Comparison of ENCODE assay signal across 8 cellular contexts in genomic region chr14:34982421-34983147, GRCh38. TPM values are rescaled to one million over a fixed set of nuclear protein-coding genes. Genes with fewer than 3 reads are reported as not detected.
A peak's percentile ranks its signal among the peaks of the same experiment; 100 is the strongest.
DNase-seq lines count a peak whose midpoint lies in the region; ATAC-seq lines count a peak whose summit lies in the region.

Gene SRP54 (plus strand): TSS chr14:34982992. CDS start chr14:34996710, 13,718 bp downstream.

- H3K4me1 ChIP-seq in CD4-positive, CD25-positive, alpha-beta regulatory T cell (ENCODE audit: control insufficient read depth, insufficient read depth, low read length, poor library complexity, severe bottlenecking): peaks cover 33% of the 10 kb centered on the region

- peak; percentile 99 to 100 (median 100) for DNase-seq in CD4-positive, CD25-positive, alpha-beta regulatory T cell
- DNase-seq in NCI-H748 (lab: John Stamatoyannopoulos, UW; ENCODE audit: unreplicated experiment) (peak; percentile 98), dermis blood vessel endothelial cell (peak; percentile 99), left lobe of liver (ENCODE audit: low spot score) (peak; percentile 99)
- DNase-seq in activated CD4-positive, alpha-beta T cell treated with anti-CD3 and anti-CD28 coated beads, Interleukin-2, amount 50 U/mL, for 1 hour: peak; percentile 100
- peak; percentile 100 for DNase-seq in stimulated activated CD4-positive, alpha-beta T cell treated with anti-CD3 and anti-CD28 coated beads, Interleukin-2, amount 100 ng/mL, for 4 hours (ENCODE audit: low read depth)

- H3K36me3 Mint-ChIP-seq in CD4-positive, CD25-positive, alpha-beta regulatory T cell: peaks cover 16% of the 10 kb centered on the region

- no peaks in the 10 kb centered on the region for H3K27me3 Mint-ChIP-seq in CD4-positive, CD25-positive, alpha-beta regulatory T cell

- peaks cover 3% of the 10 kb centered on the region for H3K36me3 ChIP-seq in CD4-positive, CD25-positive, alpha-beta regulatory T cell (ENCODE audit: control insufficient read depth, insufficient read depth, low read length)

- H3K4me1 Mint-ChIP-seq in CD4-positive, CD25-positive, alpha-beta regulatory T cell: peaks cover 6 to 23% (median 14%) of the 10 kb centered on the region in 4 donors

- peak; percentile 95 for ATAC-seq in CD4-positive, CD25-positive, alpha-beta regulatory T cell (ENCODE audit: low read depth in 2 of 2)
- ATAC-seq in GM19395 (IDR thresholded peaks at IDR 0.05; ENCODE audit: unreplicated experiment): peak; percentile 88
- peak; percentile 60 for ATAC-seq in HG03558 (IDR thresholded peaks at IDR 0.05; ENCODE audit: extremely low read depth, unreplicated experiment)
- ATAC-seq in left lobe of liver: peak; percentile 89

- H3K27ac Mint-ChIP-seq in CD4-positive, CD25-positive, alpha-beta regulatory T cell: no peak within 1 kb of the TSS

- H3K4me3 Mint-ChIP-seq in CD4-positive, CD25-positive, alpha-beta regulatory T cell: no peak within 1 kb of the TSS

- no peaks in the 10 kb centered on the region for H3K27me3 ChIP-seq in CD4-positive, CD25-positive, alpha-beta regulatory T cell (ENCODE audit: control insufficient read depth, insufficient read depth, low read length)

- H3K27ac ChIP-seq in CD4-positive, CD25-positive, alpha-beta regulatory T cell (ENCODE audit: insufficient read depth, low read length, poor library complexity, severe bottlenecking): peak within 1 kb of the TSS; percentile 99

- H3K9me3 Mint-ChIP-seq in CD4-positive, CD25-positive, alpha-beta regulatory T cell: no peaks in the 10 kb centered on the region

- no peaks in the 10 kb centered on the region for H3K9me3 ChIP-seq in CD4-positive, CD25-positive, alpha-beta regulatory T cell (ENCODE audit: control insufficient read depth in 2 of 2, low read length in 2 of 2)

- H3K4me3 ChIP-seq in CD4-positive, CD25-positive, alpha-beta regulatory T cell (ENCODE audit: low read depth, low read length): peak within 1 kb of the TSS; percentile 94

RNA-seq across cellular contexts. Expression of gene SRP54, which starts in this region (rescaled TPM):
- total RNA-seq in CD4-positive, CD25-positive, alpha-beta regulatory T cell: 44.0 TPM
- 10 to 100 TPM; 32.9 to 46.1 (median 42.9) TPM for polyA plus RNA-seq in CD4-positive, CD25-positive, alpha-beta regulatory T cell
- total RNA-seq in dermis blood vessel endothelial cell (85.6 and 89.0 TPM in 2 replicates), left lobe of liver (41.0 TPM)

Comparison
In these comparisons a context has a peak if more than half of its experiments do, and no peak if none do; other contexts are left out.
1. Peak in every context shown above with its lines: DNase-seq, ATAC-seq, H3K4me3 ChIP-seq and H3K27ac ChIP-seq.